ENCODE assay signal across 11 cellular contexts in the genomic region with DNA sequence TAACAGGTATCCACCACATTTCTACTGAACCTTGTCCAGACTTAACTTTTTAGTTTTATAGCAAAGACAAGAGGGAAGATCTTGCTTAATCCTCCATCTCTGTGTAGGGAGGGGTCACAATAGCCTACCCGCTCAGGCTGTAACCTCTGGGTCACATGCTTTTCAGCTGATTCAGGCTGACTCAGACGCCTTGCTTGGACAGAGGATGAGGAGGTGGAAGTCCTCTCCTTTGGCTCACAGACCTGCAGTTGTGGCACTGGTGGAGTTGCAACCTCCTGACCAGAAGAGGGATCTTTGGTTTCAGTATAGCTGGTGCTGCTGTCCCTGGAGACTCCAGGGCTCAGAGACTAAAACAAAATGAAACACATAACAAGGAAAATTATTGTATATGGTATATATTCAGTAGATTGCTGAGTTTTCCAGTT. TPM values are rescaled to one million over a fixed set of nuclear protein-coding genes. Genes with fewer than 3 reads are reported as not detected.
DNase-seq lines count a peak whose midpoint lies in the region; ATAC-seq and TF ChIP-seq lines count a peak whose summit lies in the region.
"Had no signal": no experiment of that assay in that cellular context is flagged by ENCODE, and none has a peak within 500 bp of the region (broad histone marks: within the 10 kb centered on the region; RNA-seq: fewer than 3 reads in every experiment).

No MANE protein-coding gene starts in this region.

- H3K27me3 ChIP-seq in CD4-positive, alpha-beta T cell (ENCODE audit: control insufficient read depth, insufficient read depth, low read length), result no peaks in the 10 kb centered on the region

- no peak for TF ChIP-seq CTCF in CD4-positive, alpha-beta T cell (IDR thresholded peaks at IDR 0.05)
- no peak for TF ChIP-seq CTCF in RWPE1 (conservative IDR thresholded peaks at IDR 0.05; ENCODE audit: low read depth)

- no peak for TF ChIP-seq POLR2A in GM18505 (IDR thresholded peaks at IDR 0.05; ENCODE audit: borderline replicate concordance, extremely low read depth, insufficient read depth, insufficient read length)

- CTCF ChIA-PET in CD4-positive, alpha-beta T cell (lab: Charles Lee), result interaction anchor here (1.0 to 2.7 kb wide), 3 partner anchors 10 to 43 kb away, joined by 3 to 18 read pairs (median 12); no protein-coding TSS in a partner anchor
- CTCF ChIA-PET in RWPE1 (lab: Yijun Ruan, JAX), result interaction anchor here (0.7 to 2.8 kb wide), 3 partner anchors 10 to 34 kb away, joined by 3 to 21 read pairs (median 15); no protein-coding TSS in a partner anchor

- H3K27me3 Mint-ChIP-seq in CD4-positive, alpha-beta T cell, result no peaks in the 10 kb centered on the region
- H3K27me3 Mint-ChIP-seq: naive B cell had no signal

- no peaks in the 10 kb centered on the region for H3K9me3 Mint-ChIP-seq in CD4-positive, alpha-beta T cell
- H3K9me3 Mint-ChIP-seq: naive B cell had no signal

- intact Hi-C loops in CD4-positive, alpha-beta T cell (cut with DNase I, micrococcal nuclease), result loop anchor here (2.0 to 5.0 kb wide), 3 partner anchors 14 to 224 kb away; a partner anchor contains a TSS

- no peak overlapping the region for H3K4me3 Mint-ChIP-seq in CD4-positive, alpha-beta T cell

- H3K9me3 ChIP-seq in CD4-positive, alpha-beta T cell (ENCODE audit: control insufficient read depth, low read length), result no peaks in the 10 kb centered on the region

- H3K36me3 Mint-ChIP-seq in CD4-positive, alpha-beta T cell (ENCODE audit: low read depth), result peaks cover 89% of the 10 kb centered on the region

- POLR2A ChIA-PET in CD4-positive, alpha-beta T cell (lab: Charles Lee), result interaction anchor here (2.0 kb wide), 1 partner anchor 17 kb away, joined by 7 read pairs; a partner anchor contains a TSS
- POLR2A ChIA-PET in RWPE1 (lab: Yijun Ruan, JAX; ENCODE audit: low non-redundant PET), result interaction anchor here (0.7 kb wide), 1 partner anchor 16 kb away, joined by 4 read pairs; a partner anchor contains a TSS

- peak; percentile 21 for ATAC-seq in CD4-positive, alpha-beta T cell (ENCODE audit: poor library complexity)
- no peak for ATAC-seq in HG03442 (IDR thresholded peaks at IDR 0.05; ENCODE audit: unreplicated experiment)
- no peak for ATAC-seq in GM18505 (IDR thresholded peaks at IDR 0.05; ENCODE audit: unreplicated experiment)

- no peak for DNase-seq in CD4-positive, alpha-beta T cell
- peak; percentile 77 for DNase-seq in RWPE1 (ENCODE audit: low spot score)
- peak; percentile 85 for DNase-seq in foreskin melanocyte
- DNase-seq in pons (ENCODE audit: low spot score), result peak; percentile 72
- DNase-seq in iPS-NIHi11 (ENCODE audit: low spot score), result no peak
- DNase-seq in epidermal melanocyte (ENCODE audit: insufficient read length, low spot score), result no peak
- DNase-seq: naive B cell had no signal

- H3K27ac Mint-ChIP-seq in CD4-positive, alpha-beta T cell, result peak overlapping the region; percentile 57

- H3K4me1 Mint-ChIP-seq in CD4-positive, alpha-beta T cell (ENCODE audit: low read depth), result no peaks in the 10 kb centered on the region
- H3K4me1 Mint-ChIP-seq: naive B cell had no signal

- H3K27ac ChIP-seq in CD4-positive, alpha-beta T cell (ENCODE audit: low read depth, low read length), result no peak overlapping the region
- H3K27ac ChIP-seq in RWPE1, result peak overlapping the region; percentile 76
- H3K27ac ChIP-seq: KMS-11 had no signal

RNA-seq across cellular contexts. Expression of a gene that starts 16.2 kb away (rescaled TPM):
- total RNA-seq in CD4-positive, alpha-beta T cell, result 100 to 1,000 TPM; 282 to 288 TPM

RNA-seq across cellular contexts. Expression of a gene that starts 16.6 kb away (rescaled TPM):
- total RNA-seq in CD4-positive, alpha-beta T cell, result 1 to 10 TPM; 3.1 to 3.9 TPM

RNA-seq across cellular contexts. Expression of a gene that starts 21.4 kb away (rescaled TPM):
- total RNA-seq in CD4-positive, alpha-beta T cell, result 1 to 10 TPM; 3.3 to 3.7 TPM

RNA-seq across cellular contexts. Expression of a gene that starts 26.1 kb away (rescaled TPM):
- not detected for total RNA-seq in CD4-positive, alpha-beta T cell
- total RNA-seq: activated CD8-positive, alpha-beta memory T cell treated with anti-CD3 and anti-CD28 coated beads for 36 hours had no signal

RNA-seq across cellular contexts. Expression of a gene that starts 36.7 kb away (rescaled TPM):
- total RNA-seq in CD4-positive, alpha-beta T cell, result under 1 TPM; 0.16 to 0.31 TPM
- total RNA-seq: activated CD8-positive, alpha-beta memory T cell treated with anti-CD3 and anti-CD28 coated beads for 36 hours had no signal

Comparison
In these comparisons a context has a peak if more than half of its experiments do, and no peak if none do; other contexts are left out.
1. DNase-seq: peak in RWPE1 (single experiment), foreskin melanocyte (single experiment) and pons (single experiment); none in CD4-positive, alpha-beta T cell (0 of 10), iPS-NIHi11 (single experiment) and epidermal melanocyte (single experiment).